ENCODE assay signal across 8 cellular contexts in genomic region chr5:17118631-17119030, GRCh38.
DNase-seq lines count a peak whose midpoint lies in the region; ATAC-seq and TF ChIP-seq lines count a peak whose summit lies in the region.

No MANE protein-coding gene starts in this region.

- ATAC-seq in GM19468 (IDR thresholded peaks at IDR 0.05; ENCODE audit: extremely low read depth, unreplicated experiment) (peak; percentile 23), lower lobe of right lung (peak; percentile 90 to 97), aorta (ENCODE audit: low FRiP score) (peak; percentile 75)

- H3K27ac ChIP-seq in mammary epithelial cell (ENCODE audit: insufficient read depth, low read depth, low read length) (peak overlapping the region; percentile 17), lower lobe of right lung (peak overlapping the region; percentile 41), aorta (ENCODE audit: low read depth in 1 of 2, low read length in 2 of 2) (no peak overlapping the region)

- in situ Hi-C loops in mammary epithelial cell (cut with MboI; ENCODE audit: low sequenced_read_pairs in 2 of 2), result no loop called here

- H3K9me3 ChIP-seq in mammary epithelial cell (replicated peaks; ENCODE audit: insufficient read depth, low read length) (no peaks in the 10 kb centered on the region), lower lobe of right lung (no peaks in the 10 kb centered on the region), aorta (ENCODE audit: control insufficient read depth, low read length) (no peaks in the 10 kb centered on the region)

- BruUV-seq in mammary epithelial cell (replicated peaks; lab: Mats Ljungman, UMichigan), result no TSS peak

- dilution Hi-C loops in mammary epithelial cell (cut with HindIII; ENCODE audit: low sequenced_read_pairs), result no loop called here

- no peak overlapping the region for H3K9ac ChIP-seq in mammary epithelial cell (ENCODE audit: insufficient read depth, low read length)

- H3K79me2 ChIP-seq in mammary epithelial cell (ENCODE audit: insufficient read depth, low read length), result no peaks in the 10 kb centered on the region

- H3K36me3 ChIP-seq in mammary epithelial cell (ENCODE audit: insufficient read depth, low read length) (no peaks in the 10 kb centered on the region), lower lobe of right lung (no peaks in the 10 kb centered on the region), aorta (ENCODE audit: control insufficient read depth in 1 of 2, insufficient read depth in 2 of 2, low read length in 1 of 2) (no peaks in the 10 kb centered on the region)

- peak overlapping the region; percentile 69 for H2AFZ ChIP-seq in mammary epithelial cell (ENCODE audit: low read depth, low read length)

- H3K4me3 ChIP-seq in mammary epithelial cell (replicated peaks in 1 of 3; ENCODE audit: insufficient read depth in 1 of 3, low read depth in 2 of 3, low read length in 3 of 3) (no peak overlapping the region), lower lobe of right lung (no peak overlapping the region), aorta (ENCODE audit: low read length in 2 of 2) (no peak overlapping the region)

- 27% methylated on average over 8 of the region's 9 CpGs for WGBS in mammary epithelial cell (ENCODE audit: low coverage, missing lambda C conversion rate)
- WGBS in aorta, 2 donors, result 68 to 71% methylated on average over 9 of the region's 9 CpGs

- peak; percentile 90 for DNase-seq in AG08395 (ENCODE audit: low spot score)
- DNase-seq in MV-4-11 (lab: John Stamatoyannopoulos, UW), result peak; percentile 100
- peak; percentile 90 for DNase-seq in mammary epithelial cell
- peak; percentile 68 for DNase-seq in lower lobe of right lung
- peak in 1 of 2 donors; percentile 85 for DNase-seq in aorta
- no peak for DNase-seq in NCI-H446 (lab: John Stamatoyannopoulos, UW)
- DNase-seq in activated naive CD4-positive, alpha-beta T cell (lab: John Stamatoyannopoulos, UW), result no peak

- intact Hi-C loops in mammary epithelial cell (cut with micrococcal nuclease) (no loop called here), lower lobe of right lung (cut with DNase I) (no loop called here), aorta (cut with DNase I) (no loop called here)

- H3K4me1 ChIP-seq in mammary epithelial cell (ENCODE audit: insufficient read depth, low read length) (peaks cover 8% of the 10 kb centered on the region), lower lobe of right lung (peaks cover 24% of the 10 kb centered on the region), aorta (ENCODE audit: control insufficient read depth in 1 of 2, insufficient read depth in 2 of 2, low read length in 2 of 2) (peaks cover 0 to 2% of the 10 kb centered on the region in 2 donors)

- H3K4me2 ChIP-seq in mammary epithelial cell (ENCODE audit: insufficient read depth, low read depth, low read length), result peak overlapping the region; percentile 34

- no peaks in the 10 kb centered on the region for H3K27me3 ChIP-seq in mammary epithelial cell (ENCODE audit: insufficient read depth, low read length)
- H3K27me3 ChIP-seq in lower lobe of right lung (ENCODE audit: low read depth), result no peaks in the 10 kb centered on the region
- H3K27me3 ChIP-seq in aorta (ENCODE audit: control insufficient read depth in 1 of 2, insufficient read depth in 2 of 2, low read length in 1 of 2), result no peaks in the 10 kb centered on the region

- CTCF ChIA-PET in mammary epithelial cell (lab: Charles Lee; ENCODE audit: low non-redundant PET), result interaction anchor here (0.5 kb wide), 1 partner anchor 185 kb away, joined by 3 read pairs; no protein-coding TSS in a partner anchor

- TF ChIP-seq CTCF in mammary epithelial cell (conservative IDR thresholded peaks at IDR 0.05 in 1 of 2, IDR thresholded peaks at IDR 0.05 in 1 of 2; ENCODE audit: extremely low read depth in 1 of 2, insufficient read depth in 1 of 2, low read depth in 1 of 2, low read length in 2 of 2), result no peak
- TF ChIP-seq CTCF in lower lobe of right lung (IDR thresholded peaks at IDR 0.05), result no peak

- no peaks in the 10 kb centered on the region for H4K20me1 ChIP-seq in mammary epithelial cell (ENCODE audit: insufficient read depth, low read length)

Comparison
In these comparisons a context has a peak if more than half of its experiments do, and no peak if none do; other contexts are left out.
1. DNase-seq: peak in AG08395 (single experiment), MV-4-11 (single experiment), mammary epithelial cell (single experiment) and lower lobe of right lung (single experiment); none in NCI-H446 (0 of 2) and activated naive CD4-positive, alpha-beta T cell (0 of 4).
2. ATAC-seq: peak in every context shown above with its lines; median percentile 94 in lower lobe of right lung; 75 in aorta; 23 in GM19468.
3. H3K27ac ChIP-seq: peak in mammary epithelial cell (single experiment) and lower lobe of right lung (single experiment); none in aorta (0 of 2).